In genomic region chr16:52727878-52728277, GRCh38 we compare ENCODE assay signal across 18 cellular contexts.
"Had no signal": no experiment of that assay in that cellular context is flagged by ENCODE, and none has a peak within 500 bp of the region (broad histone marks: within the 10 kb centered on the region; RNA-seq: fewer than 3 reads in every experiment).

No MANE protein-coding gene starts in this region.

- H3K36me3 Mint-ChIP-seq: activated naive CD8-positive, alpha-beta T cell treated with anti-CD3 and anti-CD28 coated beads for 36 hours; brain; stimulated activated memory B cell treated with anti-CD40 and anti-IgM and Interleukin-4, amounts not matched to agents 10 μg/mL and 1 μg/mL and 100 μg/mL, for 72 hours had no signal

- DNase-seq: activated CD4-positive, alpha-beta T cell treated with anti-CD3 and anti-CD28 coated beads, Interleukin-2, amount 10 ng/mL, durations not matched to agents 24 days and 14 days; activated CD4-positive, CD25-positive, alpha-beta regulatory T cell; activated CD8-positive, alpha-beta memory T cell treated with anti-CD3 and anti-CD28 coated beads, Interleukin-2, amount 50 U/mL, for 48 hours; activated gamma-delta T cell treated with Interleukin-2 at 50 U/mL for 16 hours; activated naive CD8-positive, alpha-beta T cell treated with anti-CD3 and anti-CD28 coated beads for 36 hours; cortex of kidney; effector CD4-positive, alpha-beta T cell; foreskin fibroblast; kidney; left ventricle myocardium superior; mesenchymal stem cell; naive thymus-derived CD8-positive, alpha-beta T cell; posterior cingulate gyrus; retina; stimulated activated CD4-positive, alpha-beta T cell treated with anti-CD3 and anti-CD28 coated beads, Interleukin-2, amount 100 ng/mL, for 48 hours; thyroid gland had no signal

- H3K4me1 ChIP-seq: thyroid gland had no signal

- H3K36me3 ChIP-seq: thyroid gland had no signal

- H3K27ac ChIP-seq: thyroid gland had no signal

- H3K9me3 Mint-ChIP-seq: activated naive CD8-positive, alpha-beta T cell treated with anti-CD3 and anti-CD28 coated beads for 36 hours had no signal

- H3K27ac Mint-ChIP-seq: activated CD4-positive, alpha-beta T cell treated with anti-CD3 and anti-CD28 coated beads, Interleukin-2, amount 10 ng/mL, durations not matched to agents 24 days and 14 days; activated naive CD8-positive, alpha-beta T cell treated with anti-CD3 and anti-CD28 coated beads for 36 hours; naive thymus-derived CD8-positive, alpha-beta T cell; stimulated activated memory B cell treated with anti-CD40 and anti-IgM and Interleukin-4, amounts not matched to agents 10 μg/mL and 1 μg/mL and 100 μg/mL, for 72 hours had no signal

- H3K4me3 ChIP-seq: thyroid gland had no signal

- H3K4me3 Mint-ChIP-seq: activated CD4-positive, alpha-beta T cell treated with anti-CD3 and anti-CD28 coated beads, Interleukin-2, amount 10 ng/mL, durations not matched to agents 24 days and 14 days; activated naive CD8-positive, alpha-beta T cell treated with anti-CD3 and anti-CD28 coated beads for 36 hours; naive thymus-derived CD8-positive, alpha-beta T cell; stimulated activated memory B cell treated with anti-CD40 and anti-IgM and Interleukin-4, amounts not matched to agents 10 μg/mL and 1 μg/mL and 100 μg/mL, for 72 hours had no signal

- H3K9me3 ChIP-seq: thyroid gland had no signal

- H3K27me3 Mint-ChIP-seq: activated CD4-positive, alpha-beta T cell treated with anti-CD3 and anti-CD28 coated beads, Interleukin-2, amount 10 ng/mL, durations not matched to agents 24 days and 14 days; activated naive CD8-positive, alpha-beta T cell treated with anti-CD3 and anti-CD28 coated beads for 36 hours; stimulated activated memory B cell treated with anti-CD40 and anti-IgM and Interleukin-4, amounts not matched to agents 10 μg/mL and 1 μg/mL and 100 μg/mL, for 72 hours had no signal

- H3K27me3 ChIP-seq: thyroid gland had no signal

- ATAC-seq: left ventricle myocardium superior; naive thymus-derived CD8-positive, alpha-beta T cell; stimulated activated memory B cell treated with anti-CD40 and anti-IgM and Interleukin-4, amounts not matched to agents 10 μg/mL and 1 μg/mL and 100 μg/mL, for 72 hours had no signal

- H3K4me1 Mint-ChIP-seq: activated CD4-positive, alpha-beta T cell treated with anti-CD3 and anti-CD28 coated beads, Interleukin-2, amount 10 ng/mL, durations not matched to agents 24 days and 14 days; activated naive CD8-positive, alpha-beta T cell treated with anti-CD3 and anti-CD28 coated beads for 36 hours; naive thymus-derived CD8-positive, alpha-beta T cell; stimulated activated memory B cell treated with anti-CD40 and anti-IgM and Interleukin-4, amounts not matched to agents 10 μg/mL and 1 μg/mL and 100 μg/mL, for 72 hours had no signal
